ENCODE assay signal across 8 cellular contexts in the genomic region with DNA sequence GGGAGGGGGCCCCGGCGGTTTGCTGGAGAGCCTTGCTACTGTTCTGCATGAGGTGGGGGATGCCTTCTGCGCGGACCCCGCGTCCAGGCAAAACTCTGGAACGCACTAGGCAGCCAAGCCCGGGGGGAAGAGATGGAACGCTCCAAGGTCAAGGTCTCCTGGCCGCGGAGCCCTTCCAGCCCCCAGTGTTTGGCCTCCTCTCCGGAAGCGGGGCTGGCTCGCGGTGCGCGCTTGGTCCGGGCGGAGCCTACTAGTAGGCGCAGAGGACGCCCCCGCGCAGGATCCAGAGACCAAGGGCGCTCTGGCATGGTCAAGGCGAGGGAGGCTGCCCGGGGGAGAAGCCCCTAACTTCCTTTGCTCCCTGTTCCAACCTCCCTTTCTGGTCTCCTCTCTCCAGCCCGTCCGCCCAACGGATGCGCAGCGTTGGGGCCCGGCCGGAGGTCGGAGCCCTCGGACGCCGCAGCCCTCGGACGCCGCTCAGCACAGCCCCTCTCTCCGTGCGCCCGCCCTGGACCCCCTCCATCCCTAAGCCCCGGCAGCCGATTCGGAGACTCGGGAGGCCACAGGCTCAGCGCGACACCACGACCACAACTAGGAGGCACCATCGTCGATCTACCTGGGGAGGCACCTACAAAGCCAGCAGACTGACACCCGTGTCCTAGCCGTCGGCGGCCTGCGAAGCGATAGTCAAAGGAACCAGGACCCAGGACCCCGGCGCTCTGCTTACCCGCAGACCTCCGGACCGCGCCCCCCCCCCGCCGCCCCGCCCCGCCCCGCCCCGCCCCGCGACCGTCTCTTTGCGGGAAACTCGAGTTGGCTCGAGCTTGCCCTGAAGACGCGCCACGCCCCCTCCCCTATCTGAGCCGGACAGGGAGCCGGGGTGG. TPM values are rescaled to one million over a fixed set of nuclear protein-coding genes. Genes with fewer than 3 reads are reported as not detected.
A peak's percentile ranks its signal among the peaks of the same experiment; 100 is the strongest.
DNase-seq lines count a peak whose midpoint lies in the region; ATAC-seq lines count a peak whose summit lies in the region.

No MANE protein-coding gene starts in this region.

- ATAC-seq in HG03432 (IDR thresholded peaks at IDR 0.05; ENCODE audit: unreplicated experiment), result peak; percentile 29
- no peak for ATAC-seq in stimulated activated naive CD8-positive, alpha-beta T cell treated with anti-CD3 and anti-CD28 coated beads, Interleukin-15, Interleukin-2, amounts not matched to agents 100 U/mL and 50 U/mL, for 24 hours

- no peak overlapping the region for H3K27ac ChIP-seq in iPS-20b (ENCODE audit: low read length)

- H3K27ac Mint-ChIP-seq in activated naive CD8-positive, alpha-beta T cell, result no peak overlapping the region

- no peaks in the 10 kb centered on the region for H3K9me3 Mint-ChIP-seq in activated naive CD8-positive, alpha-beta T cell (ENCODE audit: low read depth)

- H3K4me1 ChIP-seq in iPS-20b (ENCODE audit: insufficient read depth, low read length), result peaks cover 6% of the 10 kb centered on the region; the same call in 1 of the 2 replicates

- no peak overlapping the region for H3K9ac ChIP-seq in iPS-20b (ENCODE audit: low read depth, low read length)

- peaks cover 52% of the 10 kb centered on the region for H3K27me3 Mint-ChIP-seq in activated naive CD8-positive, alpha-beta T cell

- peaks cover 85% of the 10 kb centered on the region for H3K27me3 ChIP-seq in iPS-20b (ENCODE audit: insufficient read depth, low read length)

- DNase-seq in NOMO-1 treated with DMSO at 0.1 percent for 48 hours (lab: John Stamatoyannopoulos, UW; ENCODE audit: unreplicated experiment) (peak; percentile 11), NOMO-1 treated with dmso at 0.1 percent for 144 hours (lab: John Stamatoyannopoulos, UW; ENCODE audit: unreplicated experiment) (no peak), mucosa of gallbladder (ENCODE audit: low spot score) (no peak), cerebellar nuclear complex (lab: John Stamatoyannopoulos, UW) (no peak)
- DNase-seq in stimulated activated naive CD8-positive, alpha-beta T cell treated with anti-CD3 and anti-CD28 coated beads, Interleukin-15, Interleukin-2, amounts not matched to agents 100 U/mL and 50 U/mL, for 24 hours, result peak; percentile 13

- no peaks in the 10 kb centered on the region for H3K36me3 Mint-ChIP-seq in activated naive CD8-positive, alpha-beta T cell

- peak overlapping the region; percentile 67 for H3K4me3 ChIP-seq in iPS-20b (ENCODE audit: low read length)

- peaks cover 18% of the 10 kb centered on the region for H3K4me1 Mint-ChIP-seq in activated naive CD8-positive, alpha-beta T cell (ENCODE audit: low read depth)

- no peaks in the 10 kb centered on the region for H3K36me3 ChIP-seq in iPS-20b (ENCODE audit: insufficient read depth, low read depth, low read length)

- peak overlapping the region; percentile 80 for H3K4me3 Mint-ChIP-seq in activated naive CD8-positive, alpha-beta T cell

- no peaks in the 10 kb centered on the region for H3K9me3 ChIP-seq in iPS-20b (ENCODE audit: insufficient read depth, low read depth, low read length)

RNA-seq across cellular contexts. Expression of gene KCNK13, which starts 0.6 kb away (rescaled TPM):
- total RNA-seq in mucosa of gallbladder, result 1.4 TPM

Comparison
In these comparisons a context has a peak if more than half of its experiments do, and no peak if none do; other contexts are left out.
1. DNase-seq: peak in NOMO-1 treated with DMSO at 0.1 percent for 48 hours (single experiment) and stimulated activated naive CD8-positive, alpha-beta T cell treated with anti-CD3 and anti-CD28 coated beads, Interleukin-15, Interleukin-2, amounts not matched to agents 100 U/mL and 50 U/mL, for 24 hours (single experiment); none in NOMO-1 treated with dmso at 0.1 percent for 144 hours (single experiment), mucosa of gallbladder (single experiment) and cerebellar nuclear complex (0 of 2).